Comparison of ENCODE assay signal across 21 cellular contexts in the genomic region with DNA sequence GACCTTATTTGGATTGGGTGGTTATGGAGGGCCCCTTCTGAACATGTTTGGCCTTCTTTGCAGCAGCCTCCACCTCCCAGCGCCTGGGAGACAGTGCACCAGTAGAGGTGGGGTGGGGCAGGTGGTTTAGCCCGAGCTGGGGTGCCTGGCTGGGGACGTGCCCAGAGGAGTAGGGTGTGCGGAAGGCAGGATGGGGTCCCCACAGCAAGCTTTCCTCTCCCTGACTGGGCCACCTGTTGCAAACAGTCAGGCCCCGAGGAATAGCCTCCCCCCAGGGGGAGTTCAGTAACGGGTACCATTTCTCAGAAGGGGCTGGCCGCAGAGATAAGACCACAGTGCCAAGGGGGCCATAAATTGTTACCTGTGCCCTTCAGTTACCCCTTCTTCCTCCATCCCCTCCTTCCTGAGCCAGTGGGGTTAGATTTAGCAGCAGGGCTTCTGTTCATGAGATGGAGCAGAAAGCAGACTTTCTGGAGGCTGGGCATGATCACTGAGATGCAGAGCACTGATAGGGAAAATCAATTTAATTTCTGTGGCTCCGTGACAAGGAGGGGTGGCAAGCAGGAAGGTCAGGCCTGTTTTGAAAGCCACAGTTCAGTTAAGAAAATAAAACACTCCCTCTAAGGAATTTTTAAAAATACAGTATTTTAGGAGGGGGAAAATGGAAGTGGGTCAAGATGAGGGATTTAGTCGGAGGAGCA.
A peak's percentile ranks its signal among the peaks of the same experiment; 100 is the strongest.
DNase-seq lines count a peak whose midpoint lies in the region; ATAC-seq and TF ChIP-seq lines count a peak whose summit lies in the region.
"Had no signal": no experiment of that assay in that cellular context is flagged by ENCODE, and none has a peak within 500 bp of the region (broad histone marks: within the 10 kb centered on the region; RNA-seq: fewer than 3 reads in every experiment).

No MANE protein-coding gene starts in this region.

- H3K4me3 ChIP-seq in CD8-positive, alpha-beta T cell (ENCODE audit: low read depth, low read length) = no peak overlapping the region
- H3K4me3 ChIP-seq in CD4-positive, alpha-beta memory T cell (ENCODE audit: low read length in 2 of 2) = no peak overlapping the region
- H3K4me3 ChIP-seq: GM12878, HAP-1, mucosa of descending colon, upper lobe of left lung had no signal

- TF ChIP-seq CTCF in CD8-positive, alpha-beta T cell (IDR thresholded peaks at IDR 0.05) = no peak

- no peak for DNase-seq in CD8-positive, alpha-beta T cell
- DNase-seq in KG1 (lab: John Stamatoyannopoulos, UW) (peak; percentile 85), posterior vena cava (ENCODE audit: low spot score) (peak; percentile 72), NCI-H1417 (lab: John Stamatoyannopoulos, UW) (no peak), HuH-7.5 (ENCODE audit: low spot score) (no peak)
- DNase-seq in activated T-helper 2 cell treated with anti-CD3 and anti-CD28 coated beads, Interferon-gamma antibody, Interleukin-2, Interleukin-4, amounts not matched to agents 10 μg/mL and 5 μg/mL and 100 μg/mL, durations not matched to agents 14 hours and 24 hours and 36 hours (ENCODE audit: low spot score) = no peak
- no peak for DNase-seq in CD4-positive, alpha-beta memory T cell
- DNase-seq: activated CD4-positive, alpha-beta T cell treated with anti-CD3 and anti-CD28 coated beads for 1 hour; activated CD8-positive, alpha-beta memory T cell treated with anti-CD3 and anti-CD28 coated beads, Interleukin-2, amount 10 ng/mL, durations not matched to agents 7 days and 5 days; activated gamma-delta T cell treated with Interleukin-2 at 50 U/mL for 16 hours; AML-193; mucosa of descending colon; NCI-H526; occipital lobe; SHP77 treated with DMSO at 0.1 percent for 48 hours; stimulated activated naive CD8-positive, alpha-beta T cell treated with anti-CD3 and anti-CD28 coated beads, Interleukin-15, Interleukin-2, amounts not matched to agents 100 U/mL and 50 U/mL, for 24 hours; upper lobe of left lung had no signal

- peaks cover 35% of the 10 kb centered on the region for H3K4me1 ChIP-seq in CD8-positive, alpha-beta T cell (ENCODE audit: insufficient read depth, low read length)
- H3K4me1 ChIP-seq in CD4-positive, alpha-beta memory T cell (ENCODE audit: insufficient read depth, low read length) = peaks cover 43% of the 10 kb centered on the region

- H3K9me3 Mint-ChIP-seq in CD8-positive, alpha-beta T cell = no peaks in the 10 kb centered on the region
- H3K9me3 Mint-ChIP-seq in activated T-helper 2 cell treated with anti-CD3 and anti-CD28 coated beads, Interferon-gamma antibody, Interleukin-2, Interleukin-4, amounts not matched to agents 10 μg/mL and 5 μg/mL and 100 μg/mL, durations not matched to agents 14 hours and 24 hours and 36 hours = no peaks in the 10 kb centered on the region
- H3K9me3 Mint-ChIP-seq in CD4-positive, alpha-beta memory T cell = no peaks in the 10 kb centered on the region
- H3K9me3 Mint-ChIP-seq: central memory CD8-positive, alpha-beta T cell had no signal

- H3K27ac Mint-ChIP-seq in CD8-positive, alpha-beta T cell = peak overlapping the region; percentile 42
- H3K27ac Mint-ChIP-seq in activated T-helper 2 cell treated with anti-CD3 and anti-CD28 coated beads, Interferon-gamma antibody, Interleukin-2, Interleukin-4, amounts not matched to agents 10 μg/mL and 5 μg/mL and 100 μg/mL, durations not matched to agents 14 hours and 24 hours and 36 hours = peak overlapping the region; percentile 77
- peak overlapping the region in 3 of 7 donors; percentile 8 to 80 (median 69) for H3K27ac Mint-ChIP-seq in CD4-positive, alpha-beta memory T cell

- peaks cover 66% of the 10 kb centered on the region for H3K4me1 Mint-ChIP-seq in CD8-positive, alpha-beta T cell (ENCODE audit: low read depth)
- H3K4me1 Mint-ChIP-seq in activated T-helper 2 cell treated with anti-CD3 and anti-CD28 coated beads, Interferon-gamma antibody, Interleukin-2, Interleukin-4, amounts not matched to agents 10 μg/mL and 5 μg/mL and 100 μg/mL, durations not matched to agents 14 hours and 24 hours and 36 hours (ENCODE audit: low read depth) = peaks cover 62% of the 10 kb centered on the region
- peaks cover 50 to 73% (median 54%) of the 10 kb centered on the region in 4 donors for H3K4me1 Mint-ChIP-seq in CD4-positive, alpha-beta memory T cell

- H3K27me3 Mint-ChIP-seq in CD8-positive, alpha-beta T cell (ENCODE audit: low read depth) = no peaks in the 10 kb centered on the region
- H3K27me3 Mint-ChIP-seq in activated T-helper 2 cell treated with anti-CD3 and anti-CD28 coated beads, Interferon-gamma antibody, Interleukin-2, Interleukin-4, amounts not matched to agents 10 μg/mL and 5 μg/mL and 100 μg/mL, durations not matched to agents 14 hours and 24 hours and 36 hours (ENCODE audit: low read depth) = no peaks in the 10 kb centered on the region
- H3K27me3 Mint-ChIP-seq in CD4-positive, alpha-beta memory T cell = no peaks in the 10 kb centered on the region
- H3K27me3 Mint-ChIP-seq: activated CD8-positive, alpha-beta memory T cell treated with anti-CD3 and anti-CD28 coated beads, Interleukin-2, amount 10 ng/mL, durations not matched to agents 7 days and 5 days; central memory CD8-positive, alpha-beta T cell had no signal

- H3K36me3 Mint-ChIP-seq in CD8-positive, alpha-beta T cell = peaks cover 6% of the 10 kb centered on the region
- peaks cover 29% of the 10 kb centered on the region for H3K36me3 Mint-ChIP-seq in activated T-helper 2 cell treated with anti-CD3 and anti-CD28 coated beads, Interferon-gamma antibody, Interleukin-2, Interleukin-4, amounts not matched to agents 10 μg/mL and 5 μg/mL and 100 μg/mL, durations not matched to agents 14 hours and 24 hours and 36 hours (ENCODE audit: low read depth)
- H3K36me3 Mint-ChIP-seq in CD4-positive, alpha-beta memory T cell = peaks cover 0 to 11% of the 10 kb centered on the region in 2 donors

- no peak for ATAC-seq in CD8-positive, alpha-beta T cell
- ATAC-seq: activated CD8-positive, alpha-beta memory T cell treated with anti-CD3 and anti-CD28 coated beads, Interleukin-2, amount 10 ng/mL, durations not matched to agents 7 days and 5 days; GM12878; mucosa of descending colon; sciatic nerve; stimulated activated naive CD8-positive, alpha-beta T cell treated with anti-CD3 and anti-CD28 coated beads, Interleukin-15, Interleukin-2, amounts not matched to agents 100 U/mL and 50 U/mL, for 24 hours had no signal

- CTCF ChIA-PET in CD8-positive, alpha-beta T cell (lab: Charles Lee) = no interaction called here
- CTCF ChIA-PET in CD4-positive, alpha-beta memory T cell (lab: Charles Lee; ENCODE audit: partially characterized antibody) = no interaction called here

- H3K36me3 ChIP-seq in CD8-positive, alpha-beta T cell (ENCODE audit: insufficient read depth, low read length) = no peaks in the 10 kb centered on the region
- no peaks in the 10 kb centered on the region for H3K36me3 ChIP-seq in CD4-positive, alpha-beta memory T cell (ENCODE audit: insufficient read depth, low read length)
- H3K36me3 ChIP-seq: HAP-1, upper lobe of left lung had no signal

- no peak overlapping the region for H3K4me3 Mint-ChIP-seq in CD8-positive, alpha-beta T cell
- peak overlapping the region; percentile 10 for H3K4me3 Mint-ChIP-seq in activated T-helper 2 cell treated with anti-CD3 and anti-CD28 coated beads, Interferon-gamma antibody, Interleukin-2, Interleukin-4, amounts not matched to agents 10 μg/mL and 5 μg/mL and 100 μg/mL, durations not matched to agents 14 hours and 24 hours and 36 hours (ENCODE audit: low read depth)
- peak overlapping the region in 1 of 8 donors; percentile 30 for H3K4me3 Mint-ChIP-seq in CD4-positive, alpha-beta memory T cell
- H3K4me3 Mint-ChIP-seq: activated CD8-positive, alpha-beta memory T cell treated with anti-CD3 and anti-CD28 coated beads, Interleukin-2, amount 10 ng/mL, durations not matched to agents 7 days and 5 days; central memory CD8-positive, alpha-beta T cell had no signal

- H3K27ac ChIP-seq in CD8-positive, alpha-beta T cell (ENCODE audit: low read depth, low read length) = no peak overlapping the region
- H3K27ac ChIP-seq in CD4-positive, alpha-beta memory T cell (ENCODE audit: low read depth, low read length) = no peak overlapping the region
- H3K27ac ChIP-seq: upper lobe of left lung had no signal

- POLR2A ChIA-PET in CD8-positive, alpha-beta T cell (lab: Charles Lee) = no interaction called here
- POLR2A ChIA-PET in CD4-positive, alpha-beta memory T cell (lab: Charles Lee; ENCODE audit: partially characterized antibody) = no interaction called here

- intact Hi-C loops in CD8-positive, alpha-beta T cell (cut with DNase I, micrococcal nuclease) = no loop called here
- intact Hi-C loops in activated T-helper 2 cell treated with anti-CD3 and anti-CD28 coated beads, Interferon-gamma antibody, Interleukin-2, Interleukin-4, amounts not matched to agents 10 μg/mL and 5 μg/mL and 100 μg/mL, durations not matched to agents 14 hours and 24 hours and 36 hours (cut with micrococcal nuclease) = no loop called here
- intact Hi-C loops in posterior vena cava (cut with DNase I) = loop anchor here in 1 of 2 donors (10.0 kb wide), 1 partner anchor 227 kb away; no protein-coding TSS in a partner anchor
- intact Hi-C loops in CD4-positive, alpha-beta memory T cell (cut with micrococcal nuclease) = no loop called here

- H3K9me3 ChIP-seq in CD8-positive, alpha-beta T cell (ENCODE audit: low read length) = no peaks in the 10 kb centered on the region
- H3K9me3 ChIP-seq in CD4-positive, alpha-beta memory T cell (ENCODE audit: control insufficient read depth in 1 of 2, low read length in 2 of 2) = no peaks in the 10 kb centered on the region
- H3K9me3 ChIP-seq: HAP-1, mucosa of descending colon, upper lobe of left lung had no signal

- no peaks in the 10 kb centered on the region for H3K27me3 ChIP-seq in CD8-positive, alpha-beta T cell (ENCODE audit: insufficient read depth, low read length)
- no peaks in the 10 kb centered on the region for H3K27me3 ChIP-seq in CD4-positive, alpha-beta memory T cell (ENCODE audit: insufficient read depth, low read length)
- H3K27me3 ChIP-seq: upper lobe of left lung had no signal

Comparison
In these comparisons a context has a peak if more than half of its experiments do, and no peak if none do; other contexts are left out.
1. DNase-seq: peak in KG1 (single experiment) and posterior vena cava (single experiment); none in CD8-positive, alpha-beta T cell (0 of 7), activated T-helper 2 cell treated with anti-CD3 and anti-CD28 coated beads, Interferon-gamma antibody, Interleukin-2, Interleukin-4, amounts not matched to agents 10 μg/mL and 5 μg/mL and 100 μg/mL, durations not matched to agents 14 hours and 24 hours and 36 hours (single experiment), NCI-H1417 (0 of 3), HuH-7.5 (single experiment) and CD4-positive, alpha-beta memory T cell (0 of 5).